Comparison of ENCODE assay signal across 1 cellular context in genomic region chr4:2364654-2365053, GRCh38.
TF ChIP-seq lines count a peak whose summit lies in the region.

No MANE protein-coding gene starts in this region.

TF ChIP-seq in H1, 55 proteins besides CTCF, POLR2A, EP300 and RAD21:
- TF ChIP-seq, protein P1, sequence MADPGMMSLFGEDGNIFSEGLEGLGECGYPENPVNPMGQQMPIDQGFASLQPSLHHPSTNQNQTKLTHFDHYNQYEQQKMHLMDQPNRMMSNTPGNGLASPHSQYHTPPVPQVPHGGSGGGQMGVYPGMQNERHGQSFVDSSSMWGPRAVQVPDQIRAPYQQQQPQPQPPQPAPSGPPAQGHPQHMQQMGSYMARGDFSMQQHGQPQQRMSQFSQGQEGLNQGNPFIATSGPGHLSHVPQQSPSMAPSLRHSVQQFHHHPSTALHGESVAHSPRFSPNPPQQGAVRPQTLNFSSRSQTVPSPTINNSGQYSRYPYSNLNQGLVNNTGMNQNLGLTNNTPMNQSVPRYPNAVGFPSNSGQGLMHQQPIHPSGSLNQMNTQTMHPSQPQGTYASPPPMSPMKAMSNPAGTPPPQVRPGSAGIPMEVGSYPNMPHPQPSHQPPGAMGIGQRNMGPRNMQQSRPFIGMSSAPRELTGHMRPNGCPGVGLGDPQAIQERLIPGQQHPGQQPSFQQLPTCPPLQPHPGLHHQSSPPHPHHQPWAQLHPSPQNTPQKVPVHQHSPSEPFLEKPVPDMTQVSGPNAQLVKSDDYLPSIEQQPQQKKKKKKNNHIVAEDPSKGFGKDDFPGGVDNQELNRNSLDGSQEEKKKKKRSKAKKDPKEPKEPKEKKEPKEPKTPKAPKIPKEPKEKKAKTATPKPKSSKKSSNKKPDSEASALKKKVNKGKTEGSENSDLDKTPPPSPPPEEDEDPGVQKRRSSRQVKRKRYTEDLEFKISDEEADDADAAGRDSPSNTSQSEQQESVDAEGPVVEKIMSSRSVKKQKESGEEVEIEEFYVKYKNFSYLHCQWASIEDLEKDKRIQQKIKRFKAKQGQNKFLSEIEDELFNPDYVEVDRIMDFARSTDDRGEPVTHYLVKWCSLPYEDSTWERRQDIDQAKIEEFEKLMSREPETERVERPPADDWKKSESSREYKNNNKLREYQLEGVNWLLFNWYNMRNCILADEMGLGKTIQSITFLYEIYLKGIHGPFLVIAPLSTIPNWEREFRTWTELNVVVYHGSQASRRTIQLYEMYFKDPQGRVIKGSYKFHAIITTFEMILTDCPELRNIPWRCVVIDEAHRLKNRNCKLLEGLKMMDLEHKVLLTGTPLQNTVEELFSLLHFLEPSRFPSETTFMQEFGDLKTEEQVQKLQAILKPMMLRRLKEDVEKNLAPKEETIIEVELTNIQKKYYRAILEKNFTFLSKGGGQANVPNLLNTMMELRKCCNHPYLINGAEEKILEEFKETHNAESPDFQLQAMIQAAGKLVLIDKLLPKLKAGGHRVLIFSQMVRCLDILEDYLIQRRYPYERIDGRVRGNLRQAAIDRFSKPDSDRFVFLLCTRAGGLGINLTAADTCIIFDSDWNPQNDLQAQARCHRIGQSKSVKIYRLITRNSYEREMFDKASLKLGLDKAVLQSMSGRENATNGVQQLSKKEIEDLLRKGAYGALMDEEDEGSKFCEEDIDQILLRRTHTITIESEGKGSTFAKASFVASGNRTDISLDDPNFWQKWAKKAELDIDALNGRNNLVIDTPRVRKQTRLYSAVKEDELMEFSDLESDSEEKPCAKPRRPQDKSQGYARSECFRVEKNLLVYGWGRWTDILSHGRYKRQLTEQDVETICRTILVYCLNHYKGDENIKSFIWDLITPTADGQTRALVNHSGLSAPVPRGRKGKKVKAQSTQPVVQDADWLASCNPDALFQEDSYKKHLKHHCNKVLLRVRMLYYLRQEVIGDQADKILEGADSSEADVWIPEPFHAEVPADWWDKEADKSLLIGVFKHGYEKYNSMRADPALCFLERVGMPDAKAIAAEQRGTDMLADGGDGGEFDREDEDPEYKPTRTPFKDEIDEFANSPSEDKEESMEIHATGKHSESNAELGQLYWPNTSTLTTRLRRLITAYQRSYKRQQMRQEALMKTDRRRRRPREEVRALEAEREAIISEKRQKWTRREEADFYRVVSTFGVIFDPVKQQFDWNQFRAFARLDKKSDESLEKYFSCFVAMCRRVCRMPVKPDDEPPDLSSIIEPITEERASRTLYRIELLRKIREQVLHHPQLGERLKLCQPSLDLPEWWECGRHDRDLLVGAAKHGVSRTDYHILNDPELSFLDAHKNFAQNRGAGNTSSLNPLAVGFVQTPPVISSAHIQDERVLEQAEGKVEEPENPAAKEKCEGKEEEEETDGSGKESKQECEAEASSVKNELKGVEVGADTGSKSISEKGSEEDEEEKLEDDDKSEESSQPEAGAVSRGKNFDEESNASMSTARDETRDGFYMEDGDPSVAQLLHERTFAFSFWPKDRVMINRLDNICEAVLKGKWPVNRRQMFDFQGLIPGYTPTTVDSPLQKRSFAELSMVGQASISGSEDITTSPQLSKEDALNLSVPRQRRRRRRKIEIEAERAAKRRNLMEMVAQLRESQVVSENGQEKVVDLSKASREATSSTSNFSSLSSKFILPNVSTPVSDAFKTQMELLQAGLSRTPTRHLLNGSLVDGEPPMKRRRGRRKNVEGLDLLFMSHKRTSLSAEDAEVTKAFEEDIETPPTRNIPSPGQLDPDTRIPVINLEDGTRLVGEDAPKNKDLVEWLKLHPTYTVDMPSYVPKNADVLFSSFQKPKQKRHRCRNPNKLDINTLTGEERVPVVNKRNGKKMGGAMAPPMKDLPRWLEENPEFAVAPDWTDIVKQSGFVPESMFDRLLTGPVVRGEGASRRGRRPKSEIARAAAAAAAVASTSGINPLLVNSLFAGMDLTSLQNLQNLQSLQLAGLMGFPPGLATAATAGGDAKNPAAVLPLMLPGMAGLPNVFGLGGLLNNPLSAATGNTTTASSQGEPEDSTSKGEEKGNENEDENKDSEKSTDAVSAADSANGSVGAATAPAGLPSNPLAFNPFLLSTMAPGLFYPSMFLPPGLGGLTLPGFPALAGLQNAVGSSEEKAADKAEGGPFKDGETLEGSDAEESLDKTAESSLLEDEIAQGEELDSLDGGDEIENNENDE (IDR thresholded peaks at IDR 0.05; ENCODE audit: insufficient replicate concordance, low read length) = no peak
- TF ChIP-seq CHD2 (IDR thresholded peaks at IDR 0.05; ENCODE audit: low read length) = no peak
- no peak for TF ChIP-seq CREB1 (IDR thresholded peaks at IDR 0.05)
- TF ChIP-seq POU5F1 (IDR thresholded peaks at IDR 0.05; ENCODE audit: low read depth, low read length) = no peak
- TF ChIP-seq SP4 (IDR thresholded peaks at IDR 0.05; ENCODE audit: low read length) = no peak
- TF ChIP-seq CBX5 (IDR thresholded peaks at IDR 0.05; ENCODE audit: low read depth, low read length) = no peak
- no peak for TF ChIP-seq ASH2L (IDR thresholded peaks at IDR 0.05; ENCODE audit: low read length)
- no peak for TF ChIP-seq TCF12 (IDR thresholded peaks at IDR 0.05; ENCODE audit: low read depth, low read length)
- no peak for TF ChIP-seq JUND (IDR thresholded peaks at IDR 0.05; ENCODE audit: low read length)
- no peak for TF ChIP-seq SP2 (IDR thresholded peaks at IDR 0.05; ENCODE audit: low read length)
- TF ChIP-seq MAFK (IDR thresholded peaks at IDR 0.05; ENCODE audit: low read depth, low read length) = no peak
- no peak for TF ChIP-seq CEBPB (IDR thresholded peaks at IDR 0.05; ENCODE audit: low read depth, low read length)
- no peak for TF ChIP-seq KDM4A (IDR thresholded peaks at IDR 0.05; ENCODE audit: low read depth, low read length, severe bottlenecking)
